In the genomic region with DNA sequence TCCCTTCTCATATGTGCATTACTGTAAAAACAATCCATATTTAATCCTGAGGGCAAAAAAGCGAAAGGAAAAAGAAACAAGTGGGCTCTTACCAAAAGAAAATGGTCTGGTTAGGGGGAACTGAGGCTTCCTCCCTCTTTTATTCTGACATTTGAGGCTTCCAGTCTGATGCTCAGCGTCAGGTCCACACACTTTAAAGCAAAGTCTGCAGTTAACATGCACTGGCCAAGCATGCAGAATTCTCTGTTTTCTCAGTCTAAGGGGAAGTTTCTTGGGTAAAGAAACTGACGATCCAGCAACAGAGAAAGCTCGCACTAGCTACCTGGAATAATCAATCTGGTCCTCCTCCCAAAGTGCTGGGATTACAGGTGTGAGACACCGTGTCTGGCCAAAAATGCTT, we compare ENCODE assay signal across 9 cellular contexts. TPM values are rescaled to one million over a fixed set of nuclear protein-coding genes. Genes with fewer than 3 reads are reported as not detected.
DNase-seq lines count a peak whose midpoint lies in the region; ATAC-seq and TF ChIP-seq lines count a peak whose summit lies in the region.
"Had no signal": no experiment of that assay in that cellular context is flagged by ENCODE, and none has a peak within 500 bp of the region (broad histone marks: within the 10 kb centered on the region; RNA-seq: fewer than 3 reads in every experiment).

No MANE protein-coding gene starts in this region.

- H3K27ac ChIP-seq in CD8-positive, alpha-beta T cell (ENCODE audit: low read depth, low read length) = no peak overlapping the region
- 0 out of 2 replicates have a peak overlapping the region, but pooled peaks have one; percentile 3 for H3K27ac ChIP-seq in GM23248

- H3K27me3 ChIP-seq in CD8-positive, alpha-beta T cell (ENCODE audit: insufficient read depth, low read length) = no peaks in the 10 kb centered on the region
- H3K27me3 ChIP-seq in GM23248 (replicated peaks; ENCODE audit: insufficient read depth) = no peaks in the 10 kb centered on the region
- H3K27me3 ChIP-seq: MG63 had no signal

- H3K9me3 ChIP-seq in CD8-positive, alpha-beta T cell (ENCODE audit: low read length) = no peaks in the 10 kb centered on the region
- H3K9me3 ChIP-seq in GM23248 (ENCODE audit: low read depth) = no peaks in the 10 kb centered on the region
- H3K9me3 ChIP-seq: MG63 had no signal

- WGBS in GM23248 (ENCODE audit: low coverage in 1 of 2, low lambda C conversion rate in 2 of 2, missing lambda C conversion rate in 2 of 2), 2 experiments = 22% methylated on average over 5 of the region's 5 CpGs

- CTCF ChIA-PET in CD8-positive, alpha-beta T cell (lab: Charles Lee) = interaction anchor here (1.7 kb wide), 1 partner anchor 454 kb away, joined by 9 read pairs; no protein-coding TSS in a partner anchor

- H3K4me1 Mint-ChIP-seq in CD8-positive, alpha-beta T cell (ENCODE audit: low read depth) = peaks cover 3% of the 10 kb centered on the region
- H3K4me1 Mint-ChIP-seq in activated naive CD8-positive, alpha-beta T cell treated with anti-CD3 and anti-CD28 coated beads, Interleukin-2, amount 50 U/mL, for 24 hours = peaks cover 2% of the 10 kb centered on the region
- peaks cover 5 to 13% of the 10 kb centered on the region in 2 donors for H3K4me1 Mint-ChIP-seq in natural killer cell

- H3K36me3 Mint-ChIP-seq in CD8-positive, alpha-beta T cell = no peaks in the 10 kb centered on the region
- no peaks in the 10 kb centered on the region for H3K36me3 Mint-ChIP-seq in activated naive CD8-positive, alpha-beta T cell treated with anti-CD3 and anti-CD28 coated beads, Interleukin-2, amount 50 U/mL, for 24 hours (ENCODE audit: low read depth)
- H3K36me3 Mint-ChIP-seq in natural killer cell = no peaks in the 10 kb centered on the region

- no peaks in the 10 kb centered on the region for H3K36me3 ChIP-seq in CD8-positive, alpha-beta T cell (ENCODE audit: insufficient read depth, low read length)
- H3K36me3 ChIP-seq in GM23248 (ENCODE audit: low read depth) = no peaks in the 10 kb centered on the region
- H3K36me3 ChIP-seq: MG63 had no signal

- no peaks in the 10 kb centered on the region for H3K4me1 ChIP-seq in CD8-positive, alpha-beta T cell (ENCODE audit: insufficient read depth, low read length)
- H3K4me1 ChIP-seq in GM23248 (ENCODE audit: insufficient read depth) = peaks cover 10% of the 10 kb centered on the region

- DNase-seq in CD8-positive, alpha-beta T cell = no peak
- DNase-seq in GM23248 = no peak
- no peak for DNase-seq in activated naive CD8-positive, alpha-beta T cell treated with anti-CD3 and anti-CD28 coated beads, Interleukin-2, amount 50 U/mL, for 24 hours
- no peak for DNase-seq in natural killer cell
- no peak for DNase-seq in stimulated activated CD4-positive, alpha-beta T cell treated with anti-CD3 and anti-CD28 coated beads, Interleukin-4, amount 100 ng/mL, for 4 hours
- DNase-seq in HT-29 (ENCODE audit: low spot score) = no peak
- DNase-seq in midbrain (lab: John Stamatoyannopoulos, UW) = no peak
- DNase-seq: MG63 had no signal

- peak overlapping the region; percentile 62 for H3K9ac ChIP-seq in GM23248

- H3F3A ChIP-seq in GM23248 (ENCODE audit: insufficient read depth) = peaks cover 33% of the 10 kb centered on the region

- in situ Hi-C loops in GM23248 (cut with MboI) = loop anchor here (10.0 kb wide), 1 partner anchor 51 kb away; no protein-coding TSS in a partner anchor

- intact Hi-C loops in CD8-positive, alpha-beta T cell (cut with DNase I, micrococcal nuclease) = loop anchor here (1.0 to 10.0 kb wide), 10 partner anchors 39 to 1641 kb away; partner anchors contain the start of genes IL12A (in 2 of the 2) and TRIM59 (in 1 of the 2)
- intact Hi-C loops in natural killer cell (cut with micrococcal nuclease) = loop anchor here (2.0 kb wide), 1 partner anchor 601 kb away; no protein-coding TSS in a partner anchor

- no peak for TF ChIP-seq CTCF in CD8-positive, alpha-beta T cell (IDR thresholded peaks at IDR 0.05)
- TF ChIP-seq CTCF in natural killer cell (IDR thresholded peaks at IDR 0.05) = no peak

- no peak overlapping the region for H3K27ac Mint-ChIP-seq in CD8-positive, alpha-beta T cell
- H3K27ac Mint-ChIP-seq in activated naive CD8-positive, alpha-beta T cell treated with anti-CD3 and anti-CD28 coated beads, Interleukin-2, amount 50 U/mL, for 24 hours = no peak overlapping the region
- no peak overlapping the region for H3K27ac Mint-ChIP-seq in natural killer cell

- peaks cover 10% of the 10 kb centered on the region for H3K27me3 Mint-ChIP-seq in CD8-positive, alpha-beta T cell (ENCODE audit: low read depth)
- peaks cover 3% of the 10 kb centered on the region for H3K27me3 Mint-ChIP-seq in activated naive CD8-positive, alpha-beta T cell treated with anti-CD3 and anti-CD28 coated beads, Interleukin-2, amount 50 U/mL, for 24 hours
- H3K27me3 Mint-ChIP-seq in natural killer cell (ENCODE audit: low read depth in 2 of 2) = peaks cover 5 to 8% of the 10 kb centered on the region in 2 donors

- no peak overlapping the region for H3K4me3 ChIP-seq in CD8-positive, alpha-beta T cell (ENCODE audit: low read depth, low read length)
- H3K4me3 ChIP-seq in GM23248 = peak overlapping the region; percentile 50
- H3K4me3 ChIP-seq: MG63 had no signal

- H3K9me3 Mint-ChIP-seq in CD8-positive, alpha-beta T cell = no peaks in the 10 kb centered on the region
- H3K9me3 Mint-ChIP-seq in activated naive CD8-positive, alpha-beta T cell treated with anti-CD3 and anti-CD28 coated beads, Interleukin-2, amount 50 U/mL, for 24 hours = no peaks in the 10 kb centered on the region
- no peaks in the 10 kb centered on the region for H3K9me3 Mint-ChIP-seq in natural killer cell

- peak overlapping the region; percentile 76 for H3K4me2 ChIP-seq in GM23248 (ENCODE audit: unreplicated experiment)

- peak overlapping the region; percentile 63 for H3K4me3 Mint-ChIP-seq in CD8-positive, alpha-beta T cell
- peak overlapping the region; percentile 10 for H3K4me3 Mint-ChIP-seq in activated naive CD8-positive, alpha-beta T cell treated with anti-CD3 and anti-CD28 coated beads, Interleukin-2, amount 50 U/mL, for 24 hours
- H3K4me3 Mint-ChIP-seq in natural killer cell = peak overlapping the region; percentile 78

- peak overlapping the region; percentile 84 for H2AFZ ChIP-seq in GM23248

- no peaks in the 10 kb centered on the region for H4K20me1 ChIP-seq in GM23248 (ENCODE audit: insufficient read depth)

- ATAC-seq in CD8-positive, alpha-beta T cell = no peak
- no peak for ATAC-seq in activated naive CD8-positive, alpha-beta T cell treated with anti-CD3 and anti-CD28 coated beads, Interleukin-2, amount 50 U/mL, for 24 hours
- ATAC-seq in natural killer cell (peak in 1 of 3 donors; percentile 13), HG03039 (IDR thresholded peaks at IDR 0.05; ENCODE audit: unreplicated experiment) (no peak)

- H3K9me2 ChIP-seq in GM23248 (ENCODE audit: insufficient read depth) = no peaks in the 10 kb centered on the region

- H3K79me2 ChIP-seq in GM23248 (ENCODE audit: insufficient read depth) = no peaks in the 10 kb centered on the region

- POLR2A ChIA-PET in CD8-positive, alpha-beta T cell (lab: Charles Lee) = interaction anchor here (1.1 kb wide), 1 partner anchor 36 kb away, joined by 3 read pairs; the partner anchor contains the start of gene TRIM59

RNA-seq across cellular contexts. Expression of gene TRIM59, which starts 36.3 kb away (rescaled TPM):
- 10 to 100 TPM; 15.0 to 15.5 TPM for total RNA-seq in CD8-positive, alpha-beta T cell
- 14.8 and 26.1 TPM in 2 replicates for total RNA-seq in GM23248 (2014; rRNA removed; shearing (Covaris generic))
- 23.9 and 25.0 TPM in 2 replicates for polyA plus RNA-seq in GM23248 (2016; fragmentation: Nextera tagmentation; extraction: Ambion mirVana)
- 10 to 100 TPM; 16.7 to 20.3 (median 17.9) TPM for total RNA-seq in natural killer cell
- total RNA-seq in HT-29 (2014; rRNA removed; shearing (Covaris generic)) = 5.1 and 6.1 TPM in 2 replicates

Comparison
In these comparisons a context has a peak if more than half of its experiments do, and no peak if none do; other contexts are left out.
1. H3K4me3 Mint-ChIP-seq: peak in every context shown above with its lines; median percentile 78 in natural killer cell; 63 in CD8-positive, alpha-beta T cell; 10 in activated naive CD8-positive, alpha-beta T cell treated with anti-CD3 and anti-CD28 coated beads, Interleukin-2, amount 50 U/mL, for 24 hours.